Comparison of ENCODE assay signal across 25 cellular contexts in genomic region chr15:69974321-69974720, GRCh38.
A peak's percentile ranks its signal among the peaks of the same experiment; 100 is the strongest.
DNase-seq lines count a peak whose midpoint lies in the region; ATAC-seq and TF ChIP-seq lines count a peak whose summit lies in the region.
"Had no signal": no experiment of that assay in that cellular context is flagged by ENCODE, and none has a peak within 500 bp of the region (broad histone marks: within the 10 kb centered on the region; RNA-seq: fewer than 3 reads in every experiment).

No MANE protein-coding gene starts in this region.

- POLR2A ChIA-PET in naive thymus-derived CD4-positive, alpha-beta T cell (lab: Charles Lee): no interaction called here

- intact Hi-C loops in naive thymus-derived CD4-positive, alpha-beta T cell (cut with micrococcal nuclease): no loop called here

- H3K9me3 ChIP-seq in SJCRH30 (replicated peaks) (no peaks in the 10 kb centered on the region), neural progenitor cell (ENCODE audit: low read depth) (no peaks in the 10 kb centered on the region)
- H3K9me3 ChIP-seq in naive thymus-derived CD4-positive, alpha-beta T cell (ENCODE audit: control insufficient read depth in 2 of 3, low read length in 3 of 3): no peaks in the 10 kb centered on the region
- H3K9me3 ChIP-seq: SJSA1 had no signal

- H3F3A ChIP-seq in neural progenitor cell (ENCODE audit: low read depth): no peaks in the 10 kb centered on the region

- ATAC-seq in naive thymus-derived CD4-positive, alpha-beta T cell: no peak
- ATAC-seq: Right ventricle myocardium inferior, T-cell had no signal

- H3K4me3 Mint-ChIP-seq in neural progenitor cell: peak overlapping the region; percentile 18
- no peak overlapping the region for H3K4me3 Mint-ChIP-seq in type B pancreatic cell
- H3K4me3 Mint-ChIP-seq in naive thymus-derived CD4-positive, alpha-beta T cell: no peak overlapping the region
- H3K4me3 Mint-ChIP-seq: H9, T-cell had no signal

- no peak overlapping the region for H2AFZ ChIP-seq in neural progenitor cell (replicated peaks)
- H2AFZ ChIP-seq: GM23248, PC-9 had no signal

- H4K20me1 ChIP-seq in neural progenitor cell (ENCODE audit: low read depth): peaks cover 18% of the 10 kb centered on the region

- peaks cover 30% of the 10 kb centered on the region for H3K4me1 Mint-ChIP-seq in neural progenitor cell
- peaks cover 7% of the 10 kb centered on the region for H3K4me1 Mint-ChIP-seq in type B pancreatic cell (ENCODE audit: unreplicated experiment)
- no peaks in the 10 kb centered on the region for H3K4me1 Mint-ChIP-seq in naive thymus-derived CD4-positive, alpha-beta T cell
- H3K4me1 Mint-ChIP-seq: T-cell had no signal

- H3K27ac ChIP-seq in SJCRH30 (no peak overlapping the region), neural progenitor cell (no peak overlapping the region)
- H3K27ac ChIP-seq in naive thymus-derived CD4-positive, alpha-beta T cell (ENCODE audit: low read depth, low read length): no peak overlapping the region
- H3K27ac ChIP-seq: 22Rv1, GM23248, PC-9, SJSA1 had no signal

- TF ChIP-seq CTCF in neural progenitor cell (IDR thresholded peaks at IDR 0.05) (no peak), type B pancreatic cell (conservative IDR thresholded peaks at IDR 0.05) (no peak)

- no peaks in the 10 kb centered on the region for H3K36me3 Mint-ChIP-seq in neural progenitor cell
- H3K36me3 Mint-ChIP-seq in type B pancreatic cell: no peaks in the 10 kb centered on the region
- no peaks in the 10 kb centered on the region for H3K36me3 Mint-ChIP-seq in naive thymus-derived CD4-positive, alpha-beta T cell
- H3K36me3 Mint-ChIP-seq: T-cell had no signal

- H3K4me1 ChIP-seq in SJCRH30 (peaks cover 10% of the 10 kb centered on the region; the same call in 1 of the 2 replicates), neural progenitor cell (peaks cover 3% of the 10 kb centered on the region)
- no peaks in the 10 kb centered on the region for H3K4me1 ChIP-seq in naive thymus-derived CD4-positive, alpha-beta T cell (ENCODE audit: control insufficient read depth in 2 of 2, insufficient read depth in 2 of 2, low read length in 2 of 2)

- H3K36me3 ChIP-seq in SJCRH30 (no peaks in the 10 kb centered on the region), neural progenitor cell (no peaks in the 10 kb centered on the region)
- no peaks in the 10 kb centered on the region for H3K36me3 ChIP-seq in naive thymus-derived CD4-positive, alpha-beta T cell (ENCODE audit: control insufficient read depth in 2 of 3, insufficient read depth in 3 of 3, low read length in 3 of 3)
- H3K36me3 ChIP-seq: SJSA1 had no signal

- H3K9me3 Mint-ChIP-seq in neural progenitor cell (no peaks in the 10 kb centered on the region), type B pancreatic cell (peaks cover 4% of the 10 kb centered on the region)
- H3K9me3 Mint-ChIP-seq in naive thymus-derived CD4-positive, alpha-beta T cell: peaks cover 0 to 8% (median 0%) of the 10 kb centered on the region in 11 donors
- H3K9me3 Mint-ChIP-seq: H9 had no signal

- H3K27ac Mint-ChIP-seq in neural progenitor cell (no peak overlapping the region), type B pancreatic cell (no peak overlapping the region)
- H3K27ac Mint-ChIP-seq in naive thymus-derived CD4-positive, alpha-beta T cell: no peak overlapping the region
- H3K27ac Mint-ChIP-seq: H9 had no signal

- no peaks in the 10 kb centered on the region for H3K79me2 ChIP-seq in neural progenitor cell (ENCODE audit: low read depth)

- no peak overlapping the region for H3K4me3 ChIP-seq in SJCRH30
- H3K4me3 ChIP-seq in neural progenitor cell: no peak overlapping the region
- H3K4me3 ChIP-seq in naive thymus-derived CD4-positive, alpha-beta T cell (ENCODE audit: low read length): no peak overlapping the region
- H3K4me3 ChIP-seq: GM23248, PC-9, SJSA1 had no signal

- DNase-seq in DMS 273 (lab: John Stamatoyannopoulos, UW; ENCODE audit: unreplicated experiment) (peak; percentile 15), DMS 273 treated with DMSO at 0.1 percent for 48 hours (lab: John Stamatoyannopoulos, UW) (no peak), NCI-H2171 treated with DMSO at 0.1 percent for 48 hours (lab: John Stamatoyannopoulos, UW) (peak; percentile 73), SJCRH30 (peak; percentile 49 to 77), neural progenitor cell (ENCODE audit: low spot score) (no peak), type B pancreatic cell (ENCODE audit: extremely low spot score, unreplicated experiment) (no peak)
- no peak for DNase-seq in stimulated activated CD4-positive, alpha-beta T cell treated with anti-CD3 and anti-CD28 coated beads, Interleukin-4, amount 100 ng/mL, for 1 hour
- no peak for DNase-seq in naive thymus-derived CD4-positive, alpha-beta T cell
- DNase-seq: ACHN, Calu3, DMS79 treated with DMSO at 0.1 percent for 48 hours, GF-D8, GM23248, H9, NCI-H1092, NCI-H1436, NCI-H2029 treated with DMSO at 0.1 percent for 48 hours, NCI-H226, NCI-H510A, NCI-H774, PC-9, T-cell had no signal

- no peak overlapping the region for H3K4me2 ChIP-seq in neural progenitor cell
- H3K4me2 ChIP-seq: PC-9 had no signal

- CTCF ChIA-PET in naive thymus-derived CD4-positive, alpha-beta T cell (lab: Charles Lee): no interaction called here

- H3K27me3 Mint-ChIP-seq in neural progenitor cell (ENCODE audit: insufficient read depth, low read depth) (peaks cover 30% of the 10 kb centered on the region), type B pancreatic cell (peaks cover 37% of the 10 kb centered on the region)
- H3K27me3 Mint-ChIP-seq in naive thymus-derived CD4-positive, alpha-beta T cell: peaks cover 5 to 38% (median 36%) of the 10 kb centered on the region in 5 donors

- no peak overlapping the region for H3K9ac ChIP-seq in neural progenitor cell
- H3K9ac ChIP-seq: GM23248 had no signal

- no peaks in the 10 kb centered on the region for H3K27me3 ChIP-seq in SJCRH30
- H3K27me3 ChIP-seq in neural progenitor cell: peaks cover 3% of the 10 kb centered on the region
- H3K27me3 ChIP-seq in naive thymus-derived CD4-positive, alpha-beta T cell (ENCODE audit: control insufficient read depth in 2 of 2, insufficient read depth in 2 of 2, low read length in 2 of 2): no peaks in the 10 kb centered on the region
- H3K27me3 ChIP-seq: SJSA1 had no signal

Comparison
In these comparisons a context has a peak if more than half of its experiments do, and no peak if none do; other contexts are left out.
1. DNase-seq: peak in DMS 273 (single experiment), NCI-H2171 treated with DMSO at 0.1 percent for 48 hours (single experiment) and SJCRH30 (2 of 2); none in DMS 273 treated with DMSO at 0.1 percent for 48 hours (single experiment), neural progenitor cell (single experiment), type B pancreatic cell (single experiment), stimulated activated CD4-positive, alpha-beta T cell treated with anti-CD3 and anti-CD28 coated beads, Interleukin-4, amount 100 ng/mL, for 1 hour (single experiment) and naive thymus-derived CD4-positive, alpha-beta T cell (0 of 9).